Comparison of ENCODE assay signal across 8 cellular contexts in genomic region chr5:141512390-141513020, GRCh38. TPM values are rescaled to one million over a fixed set of nuclear protein-coding genes. Genes with fewer than 3 reads are reported as not detected.
DNase-seq lines count a peak whose midpoint lies in the region; TF ChIP-seq lines count a peak whose summit lies in the region.

No MANE protein-coding gene starts in this region.

- peak; percentile 94 for TF ChIP-seq CTCF in 22Rv1 (IDR thresholded peaks at IDR 0.05)
- TF ChIP-seq CTCF in GM13977 (IDR thresholded peaks at IDR 0.05; ENCODE audit: extremely low read depth, insufficient read depth, missing control alignments), result peak; percentile 89

- peaks cover 22% of the 10 kb centered on the region for H3K4me1 ChIP-seq in effector memory CD4-positive, alpha-beta T cell (ENCODE audit: control insufficient read depth, insufficient read depth, low read length, poor library complexity, severe bottlenecking)
- peaks cover 73% of the 10 kb centered on the region for H3K4me1 ChIP-seq in mesodermal cell (ENCODE audit: control insufficient read depth, insufficient read depth, low read length, poor library complexity, severe bottlenecking)

- H3K27ac ChIP-seq in 22Rv1, result no peak overlapping the region
- no peak overlapping the region for H3K27ac ChIP-seq in effector memory CD4-positive, alpha-beta T cell (ENCODE audit: insufficient read depth, low read length, poor library complexity, severe bottlenecking)
- peak overlapping the region; percentile 99 for H3K27ac ChIP-seq in mesodermal cell (ENCODE audit: low read depth, low read length, severe bottlenecking)

- WGBS in mesodermal cell (ENCODE audit: insufficient coverage in 2 of 2), 2 experiments, result 47 to 49% methylated on average over 20 to 26 of the region's 32 CpGs

- H3K27me3 ChIP-seq in effector memory CD4-positive, alpha-beta T cell (replicated peaks; ENCODE audit: control insufficient read depth, insufficient read depth, low read length, poor library complexity, severe bottlenecking), result no peaks in the 10 kb centered on the region

- peak overlapping the region; percentile 56 for H3K4me3 ChIP-seq in effector memory CD4-positive, alpha-beta T cell (ENCODE audit: insufficient read depth, low read depth, low read length, poor library complexity, severe bottlenecking)
- peak overlapping the region; percentile 34 for H3K4me3 ChIP-seq in mesodermal cell (ENCODE audit: extremely low read depth, insufficient read depth, low read length, poor library complexity, severe bottlenecking)

- peaks cover 25% of the 10 kb centered on the region for H3K36me3 ChIP-seq in effector memory CD4-positive, alpha-beta T cell (ENCODE audit: control insufficient read depth, insufficient read depth, low read length)
- H3K36me3 ChIP-seq in mesodermal cell (ENCODE audit: control insufficient read depth, insufficient read depth, low read length), result peaks cover 53% of the 10 kb centered on the region

- H3K9me3 ChIP-seq in effector memory CD4-positive, alpha-beta T cell (ENCODE audit: control insufficient read depth, low read length), result no peaks in the 10 kb centered on the region
- no peaks in the 10 kb centered on the region for H3K9me3 ChIP-seq in mesodermal cell (ENCODE audit: control insufficient read depth, low read length)

- DNase-seq in GM13977 (ENCODE audit: low spot score) (peak; percentile 81), NCI-H2171 (lab: John Stamatoyannopoulos, UW) (peak; percentile 26), RKO (ENCODE audit: low spot score) (no peak)
- DNase-seq in activated CD8-positive, alpha-beta memory T cell treated with anti-CD3 and anti-CD28 coated beads for 4 hours (ENCODE audit: low read depth in 2 of 2), result peak; percentile 59 to 72
- peak; percentile 66 to 79 (median 66) for DNase-seq in effector memory CD4-positive, alpha-beta T cell
- peak; percentile 68 to 73 for DNase-seq in stimulated activated CD8-positive, alpha-beta memory T cell treated with anti-CD3 and anti-CD28 coated beads, Interleukin-15, amount 100 ng/mL, for 48 hours (ENCODE audit: low read depth in 2 of 2)

- in situ Hi-C loops in GM13977 (cut with MboI; ENCODE audit: low pct_unique_long_range_greater_than_20kb, low sequenced_read_pairs, unreplicated experiment), result no loop called here

RNA-seq across cellular contexts. Expression of gene PCDHGC5, which starts 23.6 kb away (rescaled TPM):
- 5.4 TPM for polyA plus RNA-seq in mesodermal cell (2013, experiment 1 of 2)
- 5.2 TPM for polyA plus RNA-seq in mesodermal cell (2013, experiment 2 of 2)

RNA-seq across cellular contexts. Expression of gene PCDHGC4, which starts 27.7 kb away (rescaled TPM):
- 23.1 TPM for polyA plus RNA-seq in mesodermal cell (2013, experiment 1 of 2)
- 20.8 TPM for polyA plus RNA-seq in mesodermal cell (2013, experiment 2 of 2)

RNA-seq across cellular contexts. Expression of gene PCDHGC3, which starts 36.7 kb away (rescaled TPM):
- 115 TPM for polyA plus RNA-seq in mesodermal cell (2013, experiment 1 of 2)
- polyA plus RNA-seq in mesodermal cell (2013, experiment 2 of 2), result 92.6 TPM
